ENCODE assay signal across 32 cellular contexts in genomic region chr5:160296496-160296895, GRCh38. TPM values are rescaled to one million over a fixed set of nuclear protein-coding genes. Genes with fewer than 3 reads are reported as not detected.
"Had no signal": no experiment of that assay in that cellular context is flagged by ENCODE, and none has a peak within 500 bp of the region (broad histone marks: within the 10 kb centered on the region; RNA-seq: fewer than 3 reads in every experiment).

No MANE protein-coding gene starts in this region.

- H3K4me1 Mint-ChIP-seq: activated CD4-positive, alpha-beta T cell treated with anti-CD3 and anti-CD28 coated beads for 36 hours; activated CD4-positive, alpha-beta T cell treated with anti-CD3 and anti-CD28 coated beads, Interleukin-2, amount 10 ng/mL, durations not matched to agents 24 days and 14 days; activated CD8-positive, alpha-beta memory T cell treated with anti-CD3 and anti-CD28 coated beads, Interleukin-2, amount 10 ng/mL, durations not matched to agents 7 days and 5 days; activated naive CD4-positive, alpha-beta T cell treated with anti-CD3 and anti-CD28 coated beads, Interleukin-2, amount 10 ng/mL, durations not matched to agents 7 days and 5 days; central memory CD8-positive, alpha-beta T cell had no signal

- H3K9me3 ChIP-seq: esophagus muscularis mucosa, gastrocnemius medialis had no signal

- DNase-seq: activated CD4-positive, alpha-beta memory T cell treated with anti-CD3 and anti-CD28 coated beads for 36 hours; activated CD4-positive, alpha-beta T cell treated with anti-CD3 and anti-CD28 coated beads for 36 hours; activated CD4-positive, alpha-beta T cell treated with anti-CD3 and anti-CD28 coated beads, Interleukin-2, amount 10 ng/mL, durations not matched to agents 24 days and 14 days; activated CD4-positive, CD25-positive, alpha-beta regulatory T cell; activated CD4-positive, CD25-positive, alpha-beta regulatory T cell treated with anti-CD3 and anti-CD28 coated beads, Interleukin-2, amount 50 U/mL, for 72 hours; activated CD8-positive, alpha-beta memory T cell treated with anti-CD3 and anti-CD28 coated beads, Interleukin-2, amount 10 ng/mL, durations not matched to agents 7 days and 5 days; activated CD8-positive, alpha-beta memory T cell treated with anti-CD3 and anti-CD28 coated beads, Interleukin-2, amount 50 U/mL, for 4 hours; activated CD8-positive, alpha-beta T cell treated with anti-CD3 and anti-CD28 coated beads, Interleukin-2, amount 10 ng/mL, durations not matched to agents 7 days and 5 days; activated gamma-delta T cell; activated naive CD4-positive, alpha-beta T cell; activated naive CD4-positive, alpha-beta T cell treated with anti-CD3 and anti-CD28 coated beads, Interleukin-2, amount 10 ng/mL, durations not matched to agents 7 days and 5 days; activated T-cell treated with anti-CD3 and anti-CD28 coated beads, Interleukin-2, amount 50 U/mL, for 1 hour; activated T-cell treated with anti-CD3 and anti-CD28 coated beads, Interleukin-2, amount 50 U/mL, for 48 hours; amniotic stem cell; anterior cingulate cortex; brain microvascular endothelial cell; dorsolateral prefrontal cortex; effector memory CD4-positive, alpha-beta T cell; endodermal cell; erythroblast; foreskin keratinocyte; gastrocnemius medialis; glutamatergic neuron; T-helper 1 cell; T-helper 17 cell; T1000 had no signal

- H3K4me3 Mint-ChIP-seq: activated CD4-positive, alpha-beta memory T cell treated with anti-CD3 and anti-CD28 coated beads for 36 hours; activated CD4-positive, alpha-beta T cell treated with anti-CD3 and anti-CD28 coated beads for 36 hours; activated CD4-positive, alpha-beta T cell treated with anti-CD3 and anti-CD28 coated beads, Interleukin-2, amount 10 ng/mL, durations not matched to agents 24 days and 14 days; activated CD8-positive, alpha-beta memory T cell treated with anti-CD3 and anti-CD28 coated beads, Interleukin-2, amount 10 ng/mL, durations not matched to agents 7 days and 5 days; activated CD8-positive, alpha-beta T cell treated with anti-CD3 and anti-CD28 coated beads, Interleukin-2, amount 10 ng/mL, durations not matched to agents 7 days and 5 days; activated naive CD4-positive, alpha-beta T cell treated with anti-CD3 and anti-CD28 coated beads, Interleukin-2, amount 10 ng/mL, durations not matched to agents 7 days and 5 days; central memory CD8-positive, alpha-beta T cell; dendritic cell treated with granulocyte-macrophage colony-stimulating factor and Interleukin-4, amounts not matched to agents 40 ng/mL and 50 ng/mL, for 4 days; endodermal cell; T-helper 17 cell; T-helper 2 cell treated with Interferon-gamma antibody and Interleukin-4, amounts not matched to agents 5 μg/mL and 100 μg/mL, for 36 hours had no signal

- H3K4me3 ChIP-seq: coronary artery, dorsolateral prefrontal cortex, esophagus muscularis mucosa, gastrocnemius medialis had no signal

- H3K27me3 Mint-ChIP-seq: activated CD4-positive, alpha-beta T cell treated with anti-CD3 and anti-CD28 coated beads for 36 hours had no signal

- H3K36me3 Mint-ChIP-seq: activated CD4-positive, alpha-beta memory T cell treated with anti-CD3 and anti-CD28 coated beads for 36 hours; activated CD8-positive, alpha-beta memory T cell treated with anti-CD3 and anti-CD28 coated beads, Interleukin-2, amount 10 ng/mL, durations not matched to agents 7 days and 5 days; activated naive CD4-positive, alpha-beta T cell treated with anti-CD3 and anti-CD28 coated beads, Interleukin-2, amount 10 ng/mL, durations not matched to agents 7 days and 5 days; activated naive CD4-positive, alpha-beta T cell treated with anti-CD3 and anti-CD28 coated beads, Interleukin-2, amount 50 U/mL, for 72 hours had no signal

- H3K36me3 ChIP-seq: brain microvascular endothelial cell, esophagus muscularis mucosa, gastrocnemius medialis had no signal

- H3K4me1 ChIP-seq: gastrocnemius medialis had no signal

- H3K27me3 ChIP-seq: brain microvascular endothelial cell, dorsolateral prefrontal cortex, esophagus muscularis mucosa, foreskin keratinocyte, gastrocnemius medialis had no signal

- H3K27ac Mint-ChIP-seq: activated CD4-positive, alpha-beta memory T cell treated with anti-CD3 and anti-CD28 coated beads for 36 hours; activated CD4-positive, alpha-beta T cell treated with anti-CD3 and anti-CD28 coated beads for 36 hours; activated CD4-positive, alpha-beta T cell treated with anti-CD3 and anti-CD28 coated beads, Interleukin-2, amount 10 ng/mL, durations not matched to agents 24 days and 14 days; activated CD8-positive, alpha-beta memory T cell treated with anti-CD3 and anti-CD28 coated beads, Interleukin-2, amount 10 ng/mL, durations not matched to agents 7 days and 5 days; activated CD8-positive, alpha-beta T cell treated with anti-CD3 and anti-CD28 coated beads, Interleukin-2, amount 10 ng/mL, durations not matched to agents 7 days and 5 days; activated naive CD4-positive, alpha-beta T cell treated with anti-CD3 and anti-CD28 coated beads, Interleukin-2, amount 10 ng/mL, durations not matched to agents 7 days and 5 days; activated naive CD4-positive, alpha-beta T cell treated with anti-CD3 and anti-CD28 coated beads, Interleukin-2, amount 50 U/mL, for 72 hours; dendritic cell treated with granulocyte-macrophage colony-stimulating factor and Interleukin-4, amounts not matched to agents 40 ng/mL and 50 ng/mL, for 4 days; endodermal cell; T-helper 17 cell; T-helper 2 cell treated with Interferon-gamma antibody and Interleukin-4, amounts not matched to agents 5 μg/mL and 100 μg/mL, for 36 hours had no signal

- H3K27ac ChIP-seq: brain microvascular endothelial cell, coronary artery, dorsolateral prefrontal cortex, esophagus muscularis mucosa, foreskin keratinocyte, gastrocnemius medialis had no signal

- H3K9me3 Mint-ChIP-seq: activated CD4-positive, alpha-beta memory T cell treated with anti-CD3 and anti-CD28 coated beads for 36 hours; activated CD4-positive, alpha-beta T cell treated with anti-CD3 and anti-CD28 coated beads, Interleukin-2, amount 10 ng/mL, durations not matched to agents 24 days and 14 days; activated naive CD4-positive, alpha-beta T cell treated with anti-CD3 and anti-CD28 coated beads, Interleukin-2, amount 10 ng/mL, durations not matched to agents 7 days and 5 days; activated naive CD4-positive, alpha-beta T cell treated with anti-CD3 and anti-CD28 coated beads, Interleukin-2, amount 50 U/mL, for 72 hours; central memory CD8-positive, alpha-beta T cell; dendritic cell treated with granulocyte-macrophage colony-stimulating factor and Interleukin-4, amounts not matched to agents 40 ng/mL and 50 ng/mL, for 4 days; endodermal cell; T-helper 2 cell treated with Interferon-gamma antibody and Interleukin-4, amounts not matched to agents 5 μg/mL and 100 μg/mL, for 36 hours had no signal

- ATAC-seq: activated CD4-positive, alpha-beta T cell treated with anti-CD3 and anti-CD28 coated beads for 36 hours; activated CD8-positive, alpha-beta memory T cell treated with anti-CD3 and anti-CD28 coated beads, Interleukin-2, amount 10 ng/mL, durations not matched to agents 7 days and 5 days; activated CD8-positive, alpha-beta T cell treated with anti-CD3 and anti-CD28 coated beads, Interleukin-2, amount 10 ng/mL, durations not matched to agents 7 days and 5 days; activated naive CD4-positive, alpha-beta T cell treated with anti-CD3 and anti-CD28 coated beads, Interleukin-2, amount 50 U/mL, for 72 hours; foreskin keratinocyte; gastrocnemius medialis; T-helper 17 cell had no signal

RNA-seq across cellular contexts. Expression of gene CCNJL, which starts 15.9 kb away (rescaled TPM):
- total RNA-seq: activated CD4-positive, alpha-beta memory T cell treated with anti-CD3 and anti-CD28 coated beads for 36 hours; activated CD4-positive, alpha-beta T cell treated with anti-CD3 and anti-CD28 coated beads for 36 hours; activated CD4-positive, alpha-beta T cell treated with anti-CD3 and anti-CD28 coated beads, Interleukin-2, amount 10 ng/mL, durations not matched to agents 24 days and 14 days had no signal
